13 cellular contexts compared by ENCODE assay signal in the genomic region with DNA sequence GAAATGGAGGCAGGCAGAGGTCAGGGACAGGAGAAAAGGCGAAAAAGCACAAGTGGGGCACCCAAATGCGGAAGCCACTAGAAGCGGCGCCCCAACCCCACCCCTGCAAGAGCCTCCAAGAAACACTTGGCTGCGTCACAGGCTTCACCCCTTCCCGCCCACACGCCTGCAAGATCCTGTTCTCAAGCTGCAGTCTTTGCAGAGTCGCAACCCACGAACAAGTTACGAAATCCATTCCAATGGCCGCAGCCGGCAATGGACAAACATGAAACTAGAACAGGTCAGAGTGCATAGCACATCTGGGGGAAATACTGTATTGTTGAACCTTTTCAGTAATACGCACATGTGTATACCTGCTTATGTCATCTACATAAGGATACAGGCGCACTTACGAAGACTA.
DNase-seq lines count a peak whose midpoint lies in the region; ATAC-seq, FAIRE-seq and TF ChIP-seq lines count a peak whose summit lies in the region.
"Had no signal": no experiment of that assay in that cellular context is flagged by ENCODE, and none has a peak within 500 bp of the region (broad histone marks: within the 10 kb centered on the region; RNA-seq: fewer than 3 reads in every experiment).

No MANE protein-coding gene starts in this region.

- H3K9me1 ChIP-seq in K562 (ENCODE audit: control insufficient read depth, insufficient read depth, low read length): no peaks in the 10 kb centered on the region

- BruUV-seq in Caco-2 (replicated peaks; lab: Mats Ljungman, UMichigan) (no TSS peak), K562 (replicated peaks; lab: Mats Ljungman, UMichigan) (no TSS peak)

- in situ Hi-C loops in K562 (cut with MboI): no loop called here

- H3K36me3 Mint-ChIP-seq in Caco-2 (ENCODE audit: insufficient read depth, unreplicated experiment): no peaks in the 10 kb centered on the region

- TF ChIP-seq CTCF in Caco-2 (IDR thresholded peaks at IDR 0.05; ENCODE audit: insufficient read depth in 1 of 2, low read depth in 1 of 2, low read length in 1 of 2, severe bottlenecking in 1 of 2, unreplicated experiment in 1 of 2) (no peak), K562 (IDR thresholded peaks at IDR 0.05 in 2 of 3, conservative IDR thresholded peaks at IDR 0.05 in 1 of 3; ENCODE audit: insufficient read depth in 2 of 3, low read depth in 1 of 3, low read length in 3 of 3) (no peak), right atrium auricular region (IDR thresholded peaks at IDR 0.05) (no peak), omental fat pad (IDR thresholded peaks at IDR 0.05) (no peak), RWPE1 (conservative IDR thresholded peaks at IDR 0.05; ENCODE audit: low read depth) (no peak)

- FAIRE-seq in K562 (lab: Jason Lieb, UNC): no peak

- H3K9me3 ChIP-seq in Caco-2 (peaks cover 8% of the 10 kb centered on the region; the same call in 1 of the 2 replicates), K562 (replicated peaks; ENCODE audit: control insufficient read depth, insufficient read depth, low read depth, low read length) (no peaks in the 10 kb centered on the region), right atrium auricular region (peaks cover 0 to 4% of the 10 kb centered on the region in 2 donors)

- intact Hi-C loops in Caco-2 (cut with micrococcal nuclease; ENCODE audit: unreplicated experiment): loop anchor here (5.0 to 10.0 kb wide), 3 partner anchors 48 to 165 kb away; no protein-coding TSS in a partner anchor
- intact Hi-C loops in K562 (cut with micrococcal nuclease): no loop called here

- no peaks in the 10 kb centered on the region for H3K27me3 ChIP-seq in Caco-2 (replicated peaks; ENCODE audit: control insufficient read depth, insufficient read depth, low read length)
- peaks cover 33 to 37% of the 10 kb centered on the region in 2 experiments for H3K27me3 ChIP-seq in K562 (ENCODE audit: control insufficient read depth in 2 of 2, insufficient read depth in 2 of 2, low read length in 2 of 2)
- no peaks in the 10 kb centered on the region for H3K27me3 ChIP-seq in right atrium auricular region

- no peak for TF ChIP-seq EP300 in K562 (IDR thresholded peaks at IDR 0.05; ENCODE audit: low read length)

- no peaks in the 10 kb centered on the region; the same call in 1 of the 2 replicates for H3K4me1 ChIP-seq in Caco-2
- H3K4me1 ChIP-seq in K562 (replicated peaks in 1 of 2; ENCODE audit: control insufficient read depth in 2 of 2, insufficient read depth in 2 of 2, low read length in 2 of 2): no peaks in the 10 kb centered on the region; a peak in 1 of 5 replicates
- peaks cover 0 to 11% of the 10 kb centered on the region in 2 donors for H3K4me1 ChIP-seq in right atrium auricular region

- no peak overlapping the region for H2AFZ ChIP-seq in K562 (ENCODE audit: low read depth, low read length)

- H3K79me2 ChIP-seq in K562 (ENCODE audit: control insufficient read depth, insufficient read depth, low read length): no peaks in the 10 kb centered on the region

- peak overlapping the region; percentile 12; the same call in 1 of the 2 replicates for H3K4me2 ChIP-seq in K562 (ENCODE audit: insufficient read depth, low read length)

- ATAC-seq in K562 (no peak; the same call in 2 of the 3 replicates), omental fat pad (ENCODE audit: low FRiP score) (no peak), GM19467 (IDR thresholded peaks at IDR 0.05; ENCODE audit: unreplicated experiment) (no peak)

- H3K27ac Mint-ChIP-seq in Caco-2 (ENCODE audit: unreplicated experiment): peak overlapping the region; percentile 19

- no peaks in the 10 kb centered on the region for H3K27me3 Mint-ChIP-seq in Caco-2 (ENCODE audit: insufficient read depth, unreplicated experiment)

- H3K27ac ChIP-seq in K562 (ENCODE audit: extremely low read depth, low read depth, low read length): no peak overlapping the region
- H3K27ac ChIP-seq in right atrium auricular region: peak overlapping the region in 1 of 2 donors; percentile 35
- H3K27ac ChIP-seq in RWPE1: no peak overlapping the region

- 3% methylated on average over 15 of the region's 15 CpGs for WGBS in K562 (ENCODE audit: insufficient coverage, low coverage, missing lambda C conversion rate)

- no peaks in the 10 kb centered on the region for H3K36me3 ChIP-seq in Caco-2 (ENCODE audit: control insufficient read depth, insufficient read depth, low read length)
- H3K36me3 ChIP-seq in K562 (ENCODE audit: control insufficient read depth, insufficient read depth, low read length): no peaks in the 10 kb centered on the region
- no peaks in the 10 kb centered on the region for H3K36me3 ChIP-seq in right atrium auricular region

- TF ChIP-seq RAD21 in K562 (CRISPR knock-in tag; conservative IDR thresholded peaks at IDR 0.05 in 1 of 2, IDR thresholded peaks at IDR 0.05 in 1 of 2): no peak

- POLR2A ChIA-PET in Caco-2 (lab: Charles Lee): no interaction called here
- POLR2A ChIA-PET in K562 (lab: Yijun Ruan, JAX): interaction anchor here (1.3 kb wide), 1 partner anchor 13 kb away, joined by 5 read pairs; no protein-coding TSS in a partner anchor
- POLR2A ChIA-PET in RWPE1 (lab: Yijun Ruan, JAX; ENCODE audit: low non-redundant PET): no interaction called here

- no peak overlapping the region for H3K9ac ChIP-seq in K562 (ENCODE audit: insufficient read depth in 1 of 2, low read depth in 2 of 2, low read length in 2 of 2)

- no peaks in the 10 kb centered on the region; the same call in 1 of the 2 replicates for H4K20me1 ChIP-seq in K562 (replicated peaks; ENCODE audit: control insufficient read depth, insufficient read depth, low read length)

- CTCF ChIA-PET in Caco-2 (lab: Charles Lee) (interaction anchor here (0.6 kb wide), 1 partner anchor 40 kb away, joined by 3 read pairs; no protein-coding TSS in a partner anchor), K562 (lab: Yijun Ruan, JAX; ENCODE audit: low intra/inter-chr PET ratio) (no interaction called here), RWPE1 (lab: Yijun Ruan, JAX) (no interaction called here)

- H3K4me3 Mint-ChIP-seq in Caco-2 (ENCODE audit: unreplicated experiment): no peak overlapping the region

- no peak for DNase-seq in Caco-2
- peak in 1 of 4 experiments; percentile 35 for DNase-seq in K562 (ENCODE audit: extremely low read depth in 1 of 4, low spot score in 3 of 4)
- DNase-seq in right atrium auricular region (ENCODE audit: low spot score): peak; percentile 86
- peak; percentile 54 for DNase-seq in omental fat pad (ENCODE audit: low spot score)
- no peak for DNase-seq in NCI-H2029 (lab: John Stamatoyannopoulos, UW)
- DNase-seq in GM19240 (ENCODE audit: insufficient read length, low spot score): no peak
- no peak for DNase-seq in RWPE1 (ENCODE audit: low spot score)
- DNase-seq: ACHN; DMS79 treated with DMSO at 0.1 percent for 48 hours; mesendoderm; RPMI8226; stimulated activated CD8-positive, alpha-beta memory T cell treated with anti-CD3 and anti-CD28 coated beads, Interleukin-4, amount 100 ng/mL, for 48 hours had no signal

- peaks cover under 1% of the 10 kb centered on the region for H3K9me3 Mint-ChIP-seq in Caco-2 (ENCODE audit: unreplicated experiment)

- peaks cover 16% of the 10 kb centered on the region for H3K4me1 Mint-ChIP-seq in Caco-2 (ENCODE audit: low read depth, unreplicated experiment)

- no peak for TF ChIP-seq POLR2A in K562 (conservative IDR thresholded peaks at IDR 0.05)

- H3K4me3 ChIP-seq in Caco-2 (ENCODE audit: low read depth, low read length) (no peak overlapping the region), K562 (no peak overlapping the region), right atrium auricular region (no peak overlapping the region)

TF ChIP-seq in K562, 482 proteins besides CTCF, POLR2A, EP300 and RAD21 (continues in another document):
- TF ChIP-seq EGR1 (conservative IDR thresholded peaks at IDR 0.05): peak; percentile 67
- no peak for TF ChIP-seq SETDB1 (IDR thresholded peaks at IDR 0.05; ENCODE audit: low read length)
- no peak for TF ChIP-seq ARID3A (IDR thresholded peaks at IDR 0.05; ENCODE audit: borderline replicate concordance, low read depth, low read length)
- TF ChIP-seq ELK1 (CRISPR knock-in tag; IDR thresholded peaks at IDR 0.05): no peak
- no peak for TF ChIP-seq CBX5 (IDR thresholded peaks at IDR 0.05; ENCODE audit: borderline replicate concordance, low read depth)
- TF ChIP-seq HOXB6 (CRISPR knock-in tag; IDR thresholded peaks at IDR 0.05; ENCODE audit: borderline replicate concordance): no peak
- no peak for TF ChIP-seq KDM2B (CRISPR knock-in tag; IDR thresholded peaks at IDR 0.05)
- no peak for TF ChIP-seq POLR2H (tag; IDR thresholded peaks at IDR 0.05; ENCODE audit: low read depth)
- no peak for TF ChIP-seq SLC30A9 (CRISPR knock-in tag; IDR thresholded peaks at IDR 0.05)
- no peak for TF ChIP-seq TCF15 (CRISPR knock-in tag; IDR thresholded peaks at IDR 0.05)
- no peak for TF ChIP-seq HCFC1 (IDR thresholded peaks at IDR 0.05; ENCODE audit: low read depth, low read length)
- TF ChIP-seq CEBPB (tag; IDR thresholded peaks at IDR 0.05): peak; percentile 61

Comparison
In these comparisons a context has a peak if more than half of its experiments do, and no peak if none do; other contexts are left out.
1. DNase-seq: peak in right atrium auricular region (single experiment) and omental fat pad (single experiment); none in Caco-2 (0 of 2), NCI-H2029 (single experiment), GM19240 (single experiment) and RWPE1 (single experiment).